Comparison of ENCODE assay signal across 19 cellular contexts in the genomic region with DNA sequence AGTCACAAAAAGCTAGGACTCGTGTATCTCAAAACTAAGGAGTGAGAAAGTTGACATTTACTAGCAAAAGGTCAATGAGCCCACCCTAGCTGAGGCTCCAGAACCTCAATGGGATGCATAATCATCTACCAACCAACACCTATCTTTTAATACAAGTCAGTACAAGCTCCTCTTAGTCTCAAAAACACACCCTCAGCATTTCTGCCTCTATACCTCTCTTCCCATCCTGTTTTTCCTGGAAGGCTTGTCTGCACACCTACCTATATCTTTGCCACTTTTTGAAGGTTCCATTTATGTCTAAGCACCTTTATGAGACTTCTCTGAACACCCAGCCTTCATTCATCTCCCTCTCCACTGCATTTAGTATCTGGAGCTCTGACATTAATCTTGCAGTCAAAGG. TPM values are rescaled to one million over a fixed set of nuclear protein-coding genes. Genes with fewer than 3 reads are reported as not detected.
DNase-seq lines count a peak whose midpoint lies in the region; ATAC-seq and TF ChIP-seq lines count a peak whose summit lies in the region.
"Had no signal": no experiment of that assay in that cellular context is flagged by ENCODE, and none has a peak within 500 bp of the region (broad histone marks: within the 10 kb centered on the region; RNA-seq: fewer than 3 reads in every experiment).

No MANE protein-coding gene starts in this region.

- no peaks in the 10 kb centered on the region for H4K20me1 ChIP-seq in fibroblast of lung (ENCODE audit: control insufficient read depth, extremely low read depth, insufficient read depth, low read length)
- H4K20me1 ChIP-seq: BLaER1 treated with 17β-estradiol and CSF1 and Interleukin-3, amounts not matched to agents 10 nM and 100 nM had no signal

- POLR2A ChIA-PET in RWPE1 (lab: Yijun Ruan, JAX; ENCODE audit: low non-redundant PET) = interaction anchor here (0.6 to 0.9 kb wide), 3 partner anchors 8 to 90 kb away, joined by 3 to 5 read pairs (median 3); a partner anchor contains a TSS

- H3K4me1 ChIP-seq in right cardiac atrium (ENCODE audit: control insufficient read depth, insufficient read depth, low read length) (peaks cover 10% of the 10 kb centered on the region), right atrium auricular region (peaks cover 0 to 69% of the 10 kb centered on the region in 2 donors), RWPE2 (ENCODE audit: insufficient read depth, poor library complexity, severe bottlenecking) (peaks cover 35% of the 10 kb centered on the region), fibroblast of lung (ENCODE audit: control insufficient read depth, extremely low read depth, insufficient read depth, low read length) (peaks cover 9% of the 10 kb centered on the region), aorta (ENCODE audit: control insufficient read depth in 1 of 2, insufficient read depth in 2 of 2, low read length in 2 of 2) (peaks cover 2 to 24% of the 10 kb centered on the region in 2 donors)

- H3K27me3 ChIP-seq in right cardiac atrium (ENCODE audit: control insufficient read depth, insufficient read depth) (no peaks in the 10 kb centered on the region), right atrium auricular region (no peaks in the 10 kb centered on the region), RWPE2 (ENCODE audit: insufficient read depth, poor library complexity, severe bottlenecking) (no peaks in the 10 kb centered on the region), fibroblast of lung (ENCODE audit: control insufficient read depth, insufficient read depth, low read length) (no peaks in the 10 kb centered on the region), aorta (ENCODE audit: control insufficient read depth in 1 of 2, insufficient read depth in 2 of 2, low read length in 1 of 2) (no peaks in the 10 kb centered on the region)
- H3K27me3 ChIP-seq: upper lobe of left lung had no signal

- peaks cover 83% of the 10 kb centered on the region for H3K36me3 Mint-ChIP-seq in nephron progenitor cell (ENCODE audit: low read depth)

- H3K36me3 ChIP-seq in right atrium auricular region (peaks cover 14% of the 10 kb centered on the region), RWPE2 (ENCODE audit: low read depth) (peaks cover 42% of the 10 kb centered on the region), fibroblast of lung (ENCODE audit: control insufficient read depth, insufficient read depth, low read length) (no peaks in the 10 kb centered on the region), aorta (ENCODE audit: control insufficient read depth in 1 of 2, insufficient read depth in 2 of 2, low read length in 1 of 2) (no peaks in the 10 kb centered on the region)
- H3K36me3 ChIP-seq: BLaER1 treated with 17β-estradiol and CSF1 and Interleukin-3, amounts not matched to agents 10 nM and 100 nM had no signal

- CTCF ChIA-PET in RWPE1 (lab: Yijun Ruan, JAX) = interaction anchor here (0.6 kb wide), 1 partner anchor 237 kb away, joined by 3 read pairs; no protein-coding TSS in a partner anchor

- H3K9me3 Mint-ChIP-seq in nephron progenitor cell = peaks cover 9% of the 10 kb centered on the region
- H3K9me3 Mint-ChIP-seq: activated CD4-positive, alpha-beta T cell treated with anti-CD3 and anti-CD28 coated beads, Interleukin-2, amount 10 ng/mL, durations not matched to agents 7 days and 5 days had no signal

- peaks cover 85% of the 10 kb centered on the region for H3K79me2 ChIP-seq in fibroblast of lung (ENCODE audit: control insufficient read depth, insufficient read depth, low read length)

- no peak overlapping the region for H3K4me3 Mint-ChIP-seq in nephron progenitor cell
- H3K4me3 Mint-ChIP-seq: activated CD4-positive, alpha-beta T cell treated with anti-CD3 and anti-CD28 coated beads, Interleukin-2, amount 10 ng/mL, durations not matched to agents 7 days and 5 days had no signal

- peak overlapping the region; percentile 42 for H3K4me2 ChIP-seq in fibroblast of lung (ENCODE audit: extremely low read depth, insufficient read depth, low read length)

- peak overlapping the region; percentile 45 for H3K27ac ChIP-seq in right cardiac atrium (ENCODE audit: low read length)
- no peak overlapping the region for H3K27ac ChIP-seq in right atrium auricular region
- H3K27ac ChIP-seq in RWPE2 (ENCODE audit: poor library complexity, severe bottlenecking) = peak overlapping the region; percentile 50
- no peak overlapping the region for H3K27ac ChIP-seq in fibroblast of lung (ENCODE audit: insufficient read depth, low read length)
- peak overlapping the region; percentile 2 to 57 for H3K27ac ChIP-seq in aorta (ENCODE audit: low read depth in 1 of 2, low read length in 2 of 2)
- H3K27ac ChIP-seq in RWPE1 = no peak overlapping the region
- H3K27ac ChIP-seq: BLaER1 treated with 17β-estradiol and CSF1 and Interleukin-3, amounts not matched to agents 10 nM and 100 nM had no signal

- H3K9ac ChIP-seq in fibroblast of lung (ENCODE audit: insufficient read depth, low read length) = no peak overlapping the region
- H3K9ac ChIP-seq: BLaER1 treated with 17β-estradiol and CSF1 and Interleukin-3, amounts not matched to agents 10 nM and 100 nM had no signal

- ATAC-seq in right cardiac atrium = no peak
- ATAC-seq in RWPE2 (ENCODE audit: low read depth) = no peak
- no peak for ATAC-seq in aorta (ENCODE audit: low FRiP score)

- WGBS in right cardiac atrium = 88% methylated on average over 1 of the region's 1 CpG
- WGBS in aorta, 2 donors = 61 to 68% methylated on average over 1 of the region's 1 CpG

- H2AFZ ChIP-seq in fibroblast of lung (ENCODE audit: low read length) = no peak overlapping the region

- intact Hi-C loops in right cardiac atrium (cut with DNase I) = no loop called here
- intact Hi-C loops in aorta (cut with DNase I) = no loop called here

- H3K9me3 ChIP-seq in right cardiac atrium (ENCODE audit: control insufficient read depth, low read length) (no peaks in the 10 kb centered on the region), right atrium auricular region (no peaks in the 10 kb centered on the region), RWPE2 (ENCODE audit: severe bottlenecking) (no peaks in the 10 kb centered on the region), fibroblast of lung (ENCODE audit: control insufficient read depth, insufficient read depth, low read depth, low read length) (no peaks in the 10 kb centered on the region), aorta (ENCODE audit: control insufficient read depth, low read length) (no peaks in the 10 kb centered on the region)
- H3K9me3 ChIP-seq: BLaER1 treated with 17β-estradiol and CSF1 and Interleukin-3, amounts not matched to agents 10 nM and 100 nM; heart right ventricle; upper lobe of left lung had no signal

- no peak overlapping the region for H3K4me3 ChIP-seq in right cardiac atrium (ENCODE audit: low read length)
- no peak overlapping the region for H3K4me3 ChIP-seq in right atrium auricular region
- no peak overlapping the region for H3K4me3 ChIP-seq in RWPE2 (ENCODE audit: severe bottlenecking)
- no peak overlapping the region for H3K4me3 ChIP-seq in fibroblast of lung (replicated peaks in 1 of 4; ENCODE audit: control extremely low read depth in 1 of 4, insufficient read depth in 1 of 4, low read depth in 3 of 4, low read length in 4 of 4)
- H3K4me3 ChIP-seq in aorta (ENCODE audit: low read length in 2 of 2) = peak overlapping the region in 1 of 2 donors; percentile 11
- H3K4me3 ChIP-seq: BLaER1 treated with 17β-estradiol and CSF1 and Interleukin-3, amounts not matched to agents 10 nM and 100 nM had no signal

- no peak overlapping the region for H3K27ac Mint-ChIP-seq in nephron progenitor cell
- H3K27ac Mint-ChIP-seq: activated CD4-positive, alpha-beta T cell treated with anti-CD3 and anti-CD28 coated beads, Interleukin-2, amount 10 ng/mL, durations not matched to agents 7 days and 5 days had no signal

- H3K27me3 Mint-ChIP-seq in nephron progenitor cell (ENCODE audit: low read depth, poor library complexity) = no peaks in the 10 kb centered on the region

- TF ChIP-seq CTCF in right atrium auricular region (IDR thresholded peaks at IDR 0.05) = no peak
- no peak for TF ChIP-seq CTCF in RWPE2 (IDR thresholded peaks at IDR 0.05; ENCODE audit: poor library complexity, severe bottlenecking)
- no peak for TF ChIP-seq CTCF in fibroblast of lung (conservative IDR thresholded peaks at IDR 0.05 in 1 of 2, IDR thresholded peaks at IDR 0.05 in 1 of 2; ENCODE audit: low read depth in 1 of 2, low read length in 2 of 2)
- TF ChIP-seq CTCF in RWPE1 (conservative IDR thresholded peaks at IDR 0.05; ENCODE audit: low read depth) = no peak
- no peak for TF ChIP-seq CTCF in nephron progenitor cell (IDR thresholded peaks at IDR 0.05)

- DNase-seq in right cardiac atrium (no peak), right atrium auricular region (ENCODE audit: low spot score) (no peak), RWPE2 (ENCODE audit: low spot score) (no peak), fibroblast of lung (ENCODE audit: low read depth in 2 of 2) (no peak), aorta (no peak), SKM-1 treated with dmso at 0.1 percent for 144 hours (lab: John Stamatoyannopoulos, UW; ENCODE audit: unreplicated experiment) (no peak), RWPE1 (ENCODE audit: low spot score) (no peak), nephron progenitor cell (no peak)
- DNase-seq: activated CD4-positive, alpha-beta T cell treated with anti-CD3 and anti-CD28 coated beads, Interleukin-2, amount 10 ng/mL, durations not matched to agents 7 days and 5 days; central memory CD4-positive, alpha-beta T cell; NCI-H1092 treated with DMSO at 0.1 percent for 48 hours; NCI-H2081 treated with DMSO at 0.1 percent for 48 hours; occipital lobe; SHP77; stimulated activated naive CD4-positive, alpha-beta T cell; T-helper 1 cell; upper lobe of left lung had no signal

- H3K4me1 Mint-ChIP-seq in nephron progenitor cell = peaks cover 25% of the 10 kb centered on the region
- H3K4me1 Mint-ChIP-seq: activated CD4-positive, alpha-beta T cell treated with anti-CD3 and anti-CD28 coated beads, Interleukin-2, amount 10 ng/mL, durations not matched to agents 7 days and 5 days had no signal

RNA-seq across cellular contexts. Expression of a gene that starts 10.0 kb away (rescaled TPM):
- total RNA-seq in right cardiac atrium (10 to 100 TPM; 48.2 to 99.2 (median 56.9) TPM), right atrium auricular region (10 to 100 TPM; 53.4 to 73.1 TPM), fibroblast of lung (13.7 and 14.1 TPM in 2 replicates), aorta (100 to 1,000 TPM; 148 to 225 TPM)
- polyA plus RNA-seq in right cardiac atrium (23.0 TPM), fibroblast of lung (71.5 and 89.4 TPM in 2 replicates), aorta (100 to 1,000 TPM in 1 of 2 donors, 10 to 100 TPM in 1; 93.5 to 115 TPM)
- 42.5 and 44.5 TPM in 2 replicates for polyA plus RNA-seq in fibroblast of lung (2012)
- 124 and 139 TPM in 2 replicates for polyA minus RNA-seq in fibroblast of lung (ENCODE audit: low replicate concordance)

Comparison
In these comparisons a context has a peak if more than half of its experiments do, and no peak if none do; other contexts are left out.
1. H3K27ac ChIP-seq: peak in right cardiac atrium (single experiment), RWPE2 (single experiment) and aorta (2 of 2); none in right atrium auricular region (0 of 2), fibroblast of lung (single experiment) and RWPE1 (single experiment).